ENCODE assay signal across 10 cellular contexts in genomic region chr20:43925786-43926185, GRCh38. TPM values are rescaled to one million over a fixed set of nuclear protein-coding genes. Genes with fewer than 3 reads are reported as not detected.
DNase-seq lines count a peak whose midpoint lies in the region; ATAC-seq, FAIRE-seq and TF ChIP-seq lines count a peak whose summit lies in the region.
"Had no signal": no experiment of that assay in that cellular context is flagged by ENCODE, and none has a peak within 500 bp of the region (broad histone marks: within the 10 kb centered on the region; RNA-seq: fewer than 3 reads in every experiment).

No MANE protein-coding gene starts in this region.

- ATAC-seq in GM18867 (IDR thresholded peaks at IDR 0.05; ENCODE audit: unreplicated experiment) (no peak), GM21390 (IDR thresholded peaks at IDR 0.05; ENCODE audit: unreplicated experiment) (no peak), HG03439 (IDR thresholded peaks at IDR 0.05; ENCODE audit: unreplicated experiment) (no peak)
- ATAC-seq: body of pancreas, K562 had no signal

- no peak for TF ChIP-seq CTCF in AG10803 (conservative IDR thresholded peaks at IDR 0.05; ENCODE audit: low read length)
- no peak; the same call in 1 of the 2 replicates for TF ChIP-seq CTCF in PC-9 (conservative IDR thresholded peaks at IDR 0.05)
- TF ChIP-seq CTCF in epithelial cell of esophagus (IDR thresholded peaks at IDR 0.05; ENCODE audit: insufficient read depth, low read depth, low read length, missing control alignments): no peak

- peak overlapping the region; percentile 27 for H3K4me2 ChIP-seq in PC-9

- peaks cover 7% of the 10 kb centered on the region; the same call in 1 of the 2 replicates for H3K36me3 ChIP-seq in PC-9 (ENCODE audit: low read depth)

- DNase-seq in AG10803 (ENCODE audit: low read depth) (peak; percentile 64), GM12891 (ENCODE audit: insufficient read length, low spot score) (no peak), PC-9 (no peak), epithelial cell of esophagus (ENCODE audit: low read depth) (peak; percentile 34), pons (ENCODE audit: low spot score) (no peak)

- H3K4me3 ChIP-seq in AG10803 (ENCODE audit: low read length) (no peak overlapping the region), PC-9 (no peak overlapping the region), epithelial cell of esophagus (ENCODE audit: low read length) (no peak overlapping the region)
- H3K4me3 ChIP-seq: body of pancreas, K562 had no signal

- no peaks in the 10 kb centered on the region for H3K9me3 ChIP-seq in PC-9 (ENCODE audit: insufficient read depth, low read depth)
- H3K9me3 ChIP-seq: body of pancreas had no signal

- H3K4me1 ChIP-seq in PC-9 (replicated peaks; ENCODE audit: insufficient read depth): peaks cover 45% of the 10 kb centered on the region
- H3K4me1 ChIP-seq: body of pancreas had no signal

- H3K27ac ChIP-seq in PC-9: no peak overlapping the region
- H3K27ac ChIP-seq: body of pancreas had no signal

- no peak for TF ChIP-seq POLR2A in GM12891 (IDR thresholded peaks at IDR 0.05; ENCODE audit: low read depth, low read length)

- peak; percentile 77 for FAIRE-seq in GM12891 (lab: Jason Lieb, UNC)
- FAIRE-seq: K562 had no signal

- H3K79me2 ChIP-seq in PC-9 (ENCODE audit: low read depth): peaks cover 96% of the 10 kb centered on the region

- H3F3A ChIP-seq in PC-9 (ENCODE audit: insufficient read depth, low read depth): peaks cover 4% of the 10 kb centered on the region; the same call in 1 of the 2 replicates

- H2AFZ ChIP-seq in PC-9: no peak overlapping the region

- peaks cover 50% of the 10 kb centered on the region for H4K20me1 ChIP-seq in PC-9 (ENCODE audit: insufficient read depth)

- H3K27me3 ChIP-seq in PC-9 (ENCODE audit: insufficient read depth, low read depth): no peaks in the 10 kb centered on the region
- H3K27me3 ChIP-seq: body of pancreas had no signal

- POLR2A ChIA-PET in PC-9 (lab: Charles Lee; ENCODE audit: unreplicated experiment): interaction anchor here (0.6 to 0.9 kb wide), 2 partner anchors 14 to 158 kb away, joined by 4 to 7 read pairs; no protein-coding TSS in a partner anchor

- BruUV-seq in PC-9 (replicated peaks; lab: Mats Ljungman, UMichigan): no TSS peak

- H3K9me2 ChIP-seq in PC-9 (ENCODE audit: insufficient read depth): no peaks in the 10 kb centered on the region

- intact Hi-C loops in PC-9 (cut with micrococcal nuclease; ENCODE audit: unreplicated experiment): no loop called here

- CTCF ChIA-PET in PC-9 (lab: Charles Lee): no interaction called here

TF ChIP-seq in GM12891, 5 proteins besides CTCF, POLR2A, EP300 and RAD21:
- TF ChIP-seq POLR2AphosphoS5 (IDR thresholded peaks at IDR 0.05; ENCODE audit: low read depth, low read length) (no peak), SPI1 (IDR thresholded peaks at IDR 0.05; ENCODE audit: low read depth, low read length) (peak; percentile 60), PAX5 (IDR thresholded peaks at IDR 0.05; ENCODE audit: insufficient read depth, low read length, severe bottlenecking) (no peak), POU2F2 (IDR thresholded peaks at IDR 0.05; ENCODE audit: low read depth, low read length) (no peak)

RNA-seq across cellular contexts. Expression of gene TOX2, which starts 11.1 kb away (rescaled TPM):
- 41.6 TPM for polyA plus RNA-seq in GM12891 (2012; ENCODE audit: low read depth, missing spikeins)
- 24.0 and 30.1 TPM in 2 replicates for total RNA-seq in PC-9 (2021)
- total RNA-seq: K562 had no signal
- polyA plus RNA-seq: K562 had no signal

Comparison
In these comparisons a context has a peak if more than half of its experiments do, and no peak if none do; other contexts are left out.
1. DNase-seq: peak in AG10803 (single experiment) and epithelial cell of esophagus (single experiment); none in GM12891 (single experiment), PC-9 (0 of 2) and pons (single experiment).